In the genomic region with DNA sequence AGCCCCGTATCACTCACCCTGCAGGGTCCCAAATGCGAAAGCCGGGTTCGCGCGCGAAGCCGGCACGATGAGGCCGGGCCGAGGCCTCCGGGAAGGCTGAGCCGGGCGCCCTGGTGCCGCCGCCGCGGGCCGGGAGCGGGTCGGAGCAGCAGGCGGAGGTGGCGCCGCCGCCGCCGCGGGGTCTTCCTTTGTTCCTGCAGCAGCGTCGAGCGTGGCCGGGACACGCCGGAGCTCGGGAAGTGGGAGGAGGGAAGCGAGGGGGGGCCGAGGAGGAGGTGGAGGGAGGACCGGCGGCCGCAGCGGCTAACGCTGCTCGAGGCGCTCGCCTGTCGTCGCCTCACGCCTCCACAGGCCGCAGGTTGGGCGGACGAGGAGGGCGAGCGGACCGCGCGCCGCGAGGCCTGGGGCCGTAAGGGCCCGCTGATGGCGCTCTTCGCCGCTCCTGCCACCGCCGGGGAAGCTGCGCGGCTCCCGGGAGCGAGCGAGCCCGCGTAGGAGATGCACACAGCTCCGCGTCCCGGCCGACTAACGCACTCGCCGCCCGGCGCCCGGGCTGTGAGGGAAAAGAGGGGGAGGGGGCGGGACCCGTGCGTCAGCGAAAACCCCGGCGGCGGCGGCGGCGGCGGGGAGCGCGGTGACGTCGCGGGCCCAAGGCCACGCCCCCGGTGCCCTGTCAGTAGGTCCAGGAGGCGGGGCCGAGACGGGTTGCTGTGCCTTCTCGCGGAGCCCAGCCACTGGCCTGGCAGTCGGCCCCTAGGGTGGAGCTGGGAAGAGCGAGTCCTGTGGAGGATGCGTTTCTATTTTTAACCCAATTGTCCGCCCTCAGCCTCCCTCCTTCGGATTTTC, we compare ENCODE assay signal across 1 cellular context.
TF ChIP-seq lines count a peak whose summit lies in the region.

A gene with protein sequence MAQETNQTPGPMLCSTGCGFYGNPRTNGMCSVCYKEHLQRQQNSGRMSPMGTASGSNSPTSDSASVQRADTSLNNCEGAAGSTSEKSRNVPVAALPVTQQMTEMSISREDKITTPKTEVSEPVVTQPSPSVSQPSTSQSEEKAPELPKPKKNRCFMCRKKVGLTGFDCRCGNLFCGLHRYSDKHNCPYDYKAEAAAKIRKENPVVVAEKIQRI (minus strand): TSS at position 530 of the 846 bp plus-strand sequence. CDS start 4,430 bp downstream, outside the sequence.

TF ChIP-seq in WTC11, 78 proteins besides CTCF, POLR2A, EP300 and RAD21 (continued from another document and continues in another):
- TF ChIP-seq, protein P1, sequence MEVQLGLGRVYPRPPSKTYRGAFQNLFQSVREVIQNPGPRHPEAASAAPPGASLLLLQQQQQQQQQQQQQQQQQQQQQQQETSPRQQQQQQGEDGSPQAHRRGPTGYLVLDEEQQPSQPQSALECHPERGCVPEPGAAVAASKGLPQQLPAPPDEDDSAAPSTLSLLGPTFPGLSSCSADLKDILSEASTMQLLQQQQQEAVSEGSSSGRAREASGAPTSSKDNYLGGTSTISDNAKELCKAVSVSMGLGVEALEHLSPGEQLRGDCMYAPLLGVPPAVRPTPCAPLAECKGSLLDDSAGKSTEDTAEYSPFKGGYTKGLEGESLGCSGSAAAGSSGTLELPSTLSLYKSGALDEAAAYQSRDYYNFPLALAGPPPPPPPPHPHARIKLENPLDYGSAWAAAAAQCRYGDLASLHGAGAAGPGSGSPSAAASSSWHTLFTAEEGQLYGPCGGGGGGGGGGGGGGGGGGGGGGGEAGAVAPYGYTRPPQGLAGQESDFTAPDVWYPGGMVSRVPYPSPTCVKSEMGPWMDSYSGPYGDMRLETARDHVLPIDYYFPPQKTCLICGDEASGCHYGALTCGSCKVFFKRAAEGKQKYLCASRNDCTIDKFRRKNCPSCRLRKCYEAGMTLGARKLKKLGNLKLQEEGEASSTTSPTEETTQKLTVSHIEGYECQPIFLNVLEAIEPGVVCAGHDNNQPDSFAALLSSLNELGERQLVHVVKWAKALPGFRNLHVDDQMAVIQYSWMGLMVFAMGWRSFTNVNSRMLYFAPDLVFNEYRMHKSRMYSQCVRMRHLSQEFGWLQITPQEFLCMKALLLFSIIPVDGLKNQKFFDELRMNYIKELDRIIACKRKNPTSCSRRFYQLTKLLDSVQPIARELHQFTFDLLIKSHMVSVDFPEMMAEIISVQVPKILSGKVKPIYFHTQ (CRISPR knock-in tag; IDR thresholded peaks at IDR 0.05): no peak
- TF ChIP-seq USF2 (CRISPR knock-in tag; IDR thresholded peaks at IDR 0.05) (peak; percentile 30; the same call in 1 of the 2 replicates), ZNF121 (CRISPR knock-in tag; IDR thresholded peaks at IDR 0.05) (no peak), FOXJ3 (CRISPR knock-in tag; IDR thresholded peaks at IDR 0.05; ENCODE audit: borderline replicate concordance) (no peak), SMAD3 (CRISPR knock-in tag; IDR thresholded peaks at IDR 0.05; ENCODE audit: borderline replicate concordance) (peak; percentile 72; the same call in 1 of the 2 replicates), SMAD4 (CRISPR knock-in tag; IDR thresholded peaks at IDR 0.05) (0 out of 2 replicates have a peak, but pooled peaks have one; percentile 37), HMGXB4 (CRISPR knock-in tag; IDR thresholded peaks at IDR 0.05) (peak; percentile 98), ESRRA (CRISPR knock-in tag; IDR thresholded peaks at IDR 0.05; ENCODE audit: borderline replicate concordance) (peak; percentile 64; the same call in 1 of the 2 replicates), IRF2 (CRISPR knock-in tag; IDR thresholded peaks at IDR 0.05; ENCODE audit: borderline replicate concordance, low read depth) (peak; percentile 67; the same call in 1 of the 2 replicates), NFATC4 (CRISPR knock-in tag; IDR thresholded peaks at IDR 0.05) (no peak), ZBTB21 (CRISPR knock-in tag; IDR thresholded peaks at IDR 0.05; ENCODE audit: borderline replicate concordance) (0 out of 2 replicates have a peak, but pooled peaks have one; percentile 26), GABPB1 (CRISPR knock-in tag; IDR thresholded peaks at IDR 0.05) (peak; percentile 71), ZNF423 (CRISPR knock-in tag; IDR thresholded peaks at IDR 0.05) (no peak), ERG (CRISPR knock-in tag; IDR thresholded peaks at IDR 0.05) (peak; percentile 81; the same call in 1 of the 2 replicates), ETV6 (CRISPR knock-in tag; IDR thresholded peaks at IDR 0.05) (peak; percentile 72), TEAD1 (CRISPR knock-in tag; IDR thresholded peaks at IDR 0.05) (peak; percentile 84), OVOL2 (CRISPR knock-in tag; IDR thresholded peaks at IDR 0.05; ENCODE audit: borderline replicate concordance) (no peak), ZNF317 (CRISPR knock-in tag; IDR thresholded peaks at IDR 0.05; ENCODE audit: borderline replicate concordance, low read depth) (no peak), SP1 (CRISPR knock-in tag; conservative IDR thresholded peaks at IDR 0.05) (peak; percentile 94), E2F5 (CRISPR knock-in tag; IDR thresholded peaks at IDR 0.05) (peak; percentile 87), NFYB (CRISPR knock-in tag; conservative IDR thresholded peaks at IDR 0.05; ENCODE audit: low read depth) (no peak; the same call in 1 of the 2 replicates), ATF6 (CRISPR knock-in tag; IDR thresholded peaks at IDR 0.05) (no peak), EMX1 (CRISPR knock-in tag; IDR thresholded peaks at IDR 0.05) (0 out of 2 replicates have a peak, but pooled peaks have one; percentile 24), GTF2I (CRISPR knock-in tag; conservative IDR thresholded peaks at IDR 0.05) (no peak), NR1H2 (CRISPR knock-in tag; IDR thresholded peaks at IDR 0.05) (no peak), NFE2L1 (CRISPR knock-in tag; IDR thresholded peaks at IDR 0.05) (no peak), FOXP1 (CRISPR knock-in tag; IDR thresholded peaks at IDR 0.05; ENCODE audit: borderline replicate concordance) (peak; percentile 87; the same call in 1 of the 2 replicates)
- TF ChIP-seq, protein P2, sequence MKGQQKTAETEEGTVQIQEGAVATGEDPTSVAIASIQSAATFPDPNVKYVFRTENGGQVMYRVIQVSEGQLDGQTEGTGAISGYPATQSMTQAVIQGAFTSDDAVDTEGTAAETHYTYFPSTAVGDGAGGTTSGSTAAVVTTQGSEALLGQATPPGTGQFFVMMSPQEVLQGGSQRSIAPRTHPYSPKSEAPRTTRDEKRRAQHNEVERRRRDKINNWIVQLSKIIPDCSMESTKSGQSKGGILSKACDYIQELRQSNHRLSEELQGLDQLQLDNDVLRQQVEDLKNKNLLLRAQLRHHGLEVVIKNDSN (CRISPR knock-in tag; IDR thresholded peaks at IDR 0.05): no peak
- TF ChIP-seq, protein P3, sequence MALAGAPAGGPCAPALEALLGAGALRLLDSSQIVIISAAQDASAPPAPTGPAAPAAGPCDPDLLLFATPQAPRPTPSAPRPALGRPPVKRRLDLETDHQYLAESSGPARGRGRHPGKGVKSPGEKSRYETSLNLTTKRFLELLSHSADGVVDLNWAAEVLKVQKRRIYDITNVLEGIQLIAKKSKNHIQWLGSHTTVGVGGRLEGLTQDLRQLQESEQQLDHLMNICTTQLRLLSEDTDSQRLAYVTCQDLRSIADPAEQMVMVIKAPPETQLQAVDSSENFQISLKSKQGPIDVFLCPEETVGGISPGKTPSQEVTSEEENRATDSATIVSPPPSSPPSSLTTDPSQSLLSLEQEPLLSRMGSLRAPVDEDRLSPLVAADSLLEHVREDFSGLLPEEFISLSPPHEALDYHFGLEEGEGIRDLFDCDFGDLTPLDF (CRISPR knock-in tag; IDR thresholded peaks at IDR 0.05): no peak
- TF ChIP-seq, protein P4, sequence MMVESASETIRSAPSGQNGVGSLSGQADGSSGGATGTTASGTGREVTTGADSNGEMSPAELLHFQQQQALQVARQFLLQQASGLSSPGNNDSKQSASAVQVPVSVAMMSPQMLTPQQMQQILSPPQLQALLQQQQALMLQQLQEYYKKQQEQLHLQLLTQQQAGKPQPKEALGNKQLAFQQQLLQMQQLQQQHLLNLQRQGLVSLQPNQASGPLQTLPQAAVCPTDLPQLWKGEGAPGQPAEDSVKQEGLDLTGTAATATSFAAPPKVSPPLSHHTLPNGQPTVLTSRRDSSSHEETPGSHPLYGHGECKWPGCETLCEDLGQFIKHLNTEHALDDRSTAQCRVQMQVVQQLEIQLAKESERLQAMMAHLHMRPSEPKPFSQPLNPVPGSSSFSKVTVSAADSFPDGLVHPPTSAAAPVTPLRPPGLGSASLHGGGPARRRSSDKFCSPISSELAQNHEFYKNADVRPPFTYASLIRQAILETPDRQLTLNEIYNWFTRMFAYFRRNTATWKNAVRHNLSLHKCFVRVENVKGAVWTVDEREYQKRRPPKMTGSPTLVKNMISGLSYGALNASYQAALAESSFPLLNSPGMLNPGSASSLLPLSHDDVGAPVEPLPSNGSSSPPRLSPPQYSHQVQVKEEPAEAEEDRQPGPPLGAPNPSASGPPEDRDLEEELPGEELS (CRISPR knock-in tag; IDR thresholded peaks at IDR 0.05): peak; percentile 77; the same call in 1 of the 2 replicates
- TF ChIP-seq, protein P5, sequence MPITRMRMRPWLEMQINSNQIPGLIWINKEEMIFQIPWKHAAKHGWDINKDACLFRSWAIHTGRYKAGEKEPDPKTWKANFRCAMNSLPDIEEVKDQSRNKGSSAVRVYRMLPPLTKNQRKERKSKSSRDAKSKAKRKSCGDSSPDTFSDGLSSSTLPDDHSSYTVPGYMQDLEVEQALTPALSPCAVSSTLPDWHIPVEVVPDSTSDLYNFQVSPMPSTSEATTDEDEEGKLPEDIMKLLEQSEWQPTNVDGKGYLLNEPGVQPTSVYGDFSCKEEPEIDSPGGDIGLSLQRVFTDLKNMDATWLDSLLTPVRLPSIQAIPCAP (CRISPR knock-in tag; IDR thresholded peaks at IDR 0.05): no peak
- TF ChIP-seq, protein P6, sequence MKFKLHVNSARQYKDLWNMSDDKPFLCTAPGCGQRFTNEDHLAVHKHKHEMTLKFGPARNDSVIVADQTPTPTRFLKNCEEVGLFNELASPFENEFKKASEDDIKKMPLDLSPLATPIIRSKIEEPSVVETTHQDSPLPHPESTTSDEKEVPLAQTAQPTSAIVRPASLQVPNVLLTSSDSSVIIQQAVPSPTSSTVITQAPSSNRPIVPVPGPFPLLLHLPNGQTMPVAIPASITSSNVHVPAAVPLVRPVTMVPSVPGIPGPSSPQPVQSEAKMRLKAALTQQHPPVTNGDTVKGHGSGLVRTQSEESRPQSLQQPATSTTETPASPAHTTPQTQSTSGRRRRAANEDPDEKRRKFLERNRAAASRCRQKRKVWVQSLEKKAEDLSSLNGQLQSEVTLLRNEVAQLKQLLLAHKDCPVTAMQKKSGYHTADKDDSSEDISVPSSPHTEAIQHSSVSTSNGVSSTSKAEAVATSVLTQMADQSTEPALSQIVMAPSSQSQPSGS (CRISPR knock-in tag; IDR thresholded peaks at IDR 0.05; ENCODE audit: borderline replicate concordance, low read depth): peak; percentile 61; the same call in 1 of the 2 replicates
- TF ChIP-seq, protein P7, sequence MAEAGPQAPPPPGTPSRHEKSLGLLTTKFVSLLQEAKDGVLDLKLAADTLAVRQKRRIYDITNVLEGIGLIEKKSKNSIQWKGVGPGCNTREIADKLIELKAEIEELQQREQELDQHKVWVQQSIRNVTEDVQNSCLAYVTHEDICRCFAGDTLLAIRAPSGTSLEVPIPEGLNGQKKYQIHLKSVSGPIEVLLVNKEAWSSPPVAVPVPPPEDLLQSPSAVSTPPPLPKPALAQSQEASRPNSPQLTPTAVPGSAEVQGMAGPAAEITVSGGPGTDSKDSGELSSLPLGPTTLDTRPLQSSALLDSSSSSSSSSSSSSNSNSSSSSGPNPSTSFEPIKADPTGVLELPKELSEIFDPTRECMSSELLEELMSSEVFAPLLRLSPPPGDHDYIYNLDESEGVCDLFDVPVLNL (CRISPR knock-in tag; IDR thresholded peaks at IDR 0.05; ENCODE audit: borderline replicate concordance, low read depth): peak; percentile 80; the same call in 1 of the 2 replicates
